In the genomic region with DNA sequence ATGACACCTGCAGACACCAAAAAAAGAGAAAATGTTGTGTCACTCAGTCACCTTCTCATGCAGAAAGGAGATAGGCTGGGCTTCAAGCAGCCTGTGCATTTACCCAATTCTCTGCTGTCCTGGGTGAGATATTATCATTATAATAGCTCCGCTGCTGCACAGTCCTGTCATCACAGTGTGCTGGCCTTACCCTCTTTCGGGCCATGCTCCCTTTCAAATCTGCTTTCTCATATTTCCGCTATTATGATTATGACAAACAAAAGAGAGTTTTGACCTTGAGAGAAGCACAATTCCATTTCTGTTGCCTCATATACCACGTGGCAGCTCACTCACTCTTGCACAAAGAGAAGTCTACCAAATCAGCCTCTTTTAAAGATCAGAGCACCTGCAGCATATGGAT, we compare ENCODE assay signal across 19 cellular contexts.
DNase-seq lines count a peak whose midpoint lies in the region; ATAC-seq lines count a peak whose summit lies in the region.
"Had no signal": no experiment of that assay in that cellular context is flagged by ENCODE, and none has a peak within 500 bp of the region (broad histone marks: within the 10 kb centered on the region; RNA-seq: fewer than 3 reads in every experiment).

No MANE protein-coding gene starts in this region.

- no peak overlapping the region for H3K27ac ChIP-seq in substantia nigra (ENCODE audit: low read depth, low read length, poor library complexity, severe bottlenecking)
- H3K27ac ChIP-seq: BLaER1, Peyer's patch, psoas muscle had no signal

- DNase-seq in NCI-H1105 (lab: John Stamatoyannopoulos, UW) (peak; percentile 74), NCI-H1105 treated with DMSO at 0.1 percent for 48 hours (lab: John Stamatoyannopoulos, UW) (no peak), NCI-H748 (lab: John Stamatoyannopoulos, UW; ENCODE audit: unreplicated experiment) (peak; percentile 96), dermis blood vessel endothelial cell (peak; percentile 0), retina (peak; percentile 72), substantia nigra (lab: John Stamatoyannopoulos, UW) (no peak), NCI-H128 (lab: John Stamatoyannopoulos, UW; ENCODE audit: unreplicated experiment) (no peak)
- DNase-seq: activated CD4-positive, alpha-beta T cell treated with anti-CD3 and anti-CD28 coated beads, Interleukin-2, amount 10 ng/mL, durations not matched to agents 7 days and 5 days; activated naive CD4-positive, alpha-beta T cell treated with anti-CD3 and anti-CD28 coated beads, Interleukin-2, amount 10 ng/mL, durations not matched to agents 7 days and 5 days; DMS 273 treated with DMSO at 0.1 percent for 48 hours; foreskin fibroblast; hypothalamus; mesendoderm; natural killer cell; NCI-H187 treated with DMSO at 0.1 percent for 48 hours; Peyer's patch; psoas muscle had no signal

- ATAC-seq in GM18868 (IDR thresholded peaks at IDR 0.05; ENCODE audit: unreplicated experiment): no peak
- ATAC-seq: natural killer cell, psoas muscle had no signal

Comparison
In these comparisons a context has a peak if more than half of its experiments do, and no peak if none do; other contexts are left out.
1. DNase-seq: peak in NCI-H1105 (single experiment), NCI-H748 (single experiment), dermis blood vessel endothelial cell (single experiment) and retina (single experiment); none in NCI-H1105 treated with DMSO at 0.1 percent for 48 hours (single experiment), substantia nigra (0 of 49) and NCI-H128 (single experiment).